ENCODE assay signal across 7 cellular contexts in genomic region chr4:127632420-127633403, GRCh38. TPM values are rescaled to one million over a fixed set of nuclear protein-coding genes. Genes with fewer than 3 reads are reported as not detected.
DNase-seq lines count a peak whose midpoint lies in the region; ATAC-seq and TF ChIP-seq lines count a peak whose summit lies in the region.

TSS of gene INTU (plus strand) at chr4:127632957. CDS start at chr4:127633035, 78 bp downstream.

- POLR2A ChIA-PET in T-cell (lab: Charles Lee): no interaction called here

- H3K27ac ChIP-seq in spleen: peak within 1 kb of the TSS in 6 of 8 donors; percentile 10 to 70 (median 54)

- peaks cover 0 to 4% (median 0%) of the 10 kb centered on the region in 3 donors for H3K9me3 Mint-ChIP-seq in T-cell

- in situ Hi-C loops in GM13977 (cut with MboI; ENCODE audit: low pct_unique_long_range_greater_than_20kb, low sequenced_read_pairs, unreplicated experiment): no loop called here

- TF ChIP-seq CTCF in GM13977 (IDR thresholded peaks at IDR 0.05; ENCODE audit: extremely low read depth, insufficient read depth, missing control alignments) (no peak), spleen (IDR thresholded peaks at IDR 0.05 in 8 of 11, conservative IDR thresholded peaks at IDR 0.05 in 3 of 11) (no peak)

- 1 to 4% (median 3%) methylated on average over 38 of the region's 38 CpGs for WGBS in spleen, 5 donors

- peaks cover 0 to 16% (median 10%) of the 10 kb centered on the region in 6 donors for H3K4me1 ChIP-seq in spleen

- H3K27ac Mint-ChIP-seq in T-cell: no peak within 1 kb of the TSS

- peaks cover 12 to 16% (median 13%) of the 10 kb centered on the region in 3 donors for H3K4me1 Mint-ChIP-seq in T-cell

- H3K36me3 Mint-ChIP-seq in T-cell: no peaks in the 10 kb centered on the region

- no peaks in the 10 kb centered on the region for H3K9me3 ChIP-seq in spleen

- peaks cover 40 to 52% of the 10 kb centered on the region in 2 donors for H3K27me3 Mint-ChIP-seq in T-cell

- CTCF ChIA-PET in T-cell (lab: Charles Lee): interaction anchor here in 1 of 2 donors (0.5 to 0.6 kb wide), 3 partner anchors 11 to 1958 kb away, joined by 3 read pairs; no protein-coding TSS in a partner anchor

- DNase-seq in GM13977 (ENCODE audit: low spot score) (peak; percentile 50), NCI-H1092 treated with DMSO at 0.1 percent for 48 hours (lab: John Stamatoyannopoulos, UW) (peak; percentile 90), T-cell (peak in 5 of 34 experiments; percentile 0 to 30 (median 4)), dermis blood vessel endothelial cell (peak; percentile 97), kidney tubule cell (ENCODE audit: low spot score) (peak; percentile 97), spleen (peak; percentile 89)

- peak within 1 kb of the TSS; percentile 57 to 81 (median 75) for H3K4me3 Mint-ChIP-seq in T-cell

- no peak for TF ChIP-seq POLR2A in spleen (IDR thresholded peaks at IDR 0.05)

- no peaks in the 10 kb centered on the region for H3K36me3 ChIP-seq in spleen

- H3K4me3 ChIP-seq in spleen: peak within 1 kb of the TSS; percentile 47 to 79 (median 53)

- intact Hi-C loops in spleen (cut with DNase I; ENCODE audit: low total_unique reads): no loop called here

- H3K27me3 ChIP-seq in spleen (replicated peaks in 1 of 7): peaks cover 0 to 16% (median 0%) of the 10 kb centered on the region in 7 donors

- ATAC-seq in HG02642 (IDR thresholded peaks at IDR 0.05; ENCODE audit: poor library complexity, unreplicated experiment) (peak; percentile 99), T-cell (replicated peaks in 1 of 4) (peak in 2 of 4 experiments; percentile 58 to 62)

RNA-seq across cellular contexts. Expression of gene INTU, which starts in this region (rescaled TPM):
- total RNA-seq in T-cell (under 1 TPM in 3 of 5 donors, not detected in 2; 0.13 to 0.44 (median 0.19) TPM), dermis blood vessel endothelial cell (2.7 and 3.1 TPM in 2 replicates), spleen (1 to 10 TPM; 3.0 to 9.1 (median 4.8) TPM)
- 1 to 10 TPM in 2 of 3 donors, under 1 TPM in 1; 0.85 to 2.2 (median 1.8) TPM for polyA plus RNA-seq in spleen
